1 cellular context compared by ENCODE assay signal in genomic region chr9:131805803-131806202, GRCh38.
TF ChIP-seq lines count a peak whose summit lies in the region.

No MANE protein-coding gene starts in this region.

TF ChIP-seq in GM23338, 12 proteins besides CTCF, POLR2A, EP300 and RAD21 (continued from another document):
- no peak for TF ChIP-seq ZNF462 (CRISPR knock-in tag; IDR thresholded peaks at IDR 0.05)
- TF ChIP-seq REST (IDR thresholded peaks at IDR 0.05; ENCODE audit: unreplicated experiment): no peak
- TF ChIP-seq POLR2AphosphoS5 (IDR thresholded peaks at IDR 0.05; ENCODE audit: low read depth): no peak
- no peak for TF ChIP-seq STAT1 (IDR thresholded peaks at IDR 0.05; ENCODE audit: unreplicated experiment)
- TF ChIP-seq EZH2phosphoT487 (IDR thresholded peaks at IDR 0.05; ENCODE audit: unreplicated experiment): no peak
TF ChIP-seq in GM23338: peak in this region for 0.
